8 cellular contexts compared by ENCODE assay signal in the genomic region with DNA sequence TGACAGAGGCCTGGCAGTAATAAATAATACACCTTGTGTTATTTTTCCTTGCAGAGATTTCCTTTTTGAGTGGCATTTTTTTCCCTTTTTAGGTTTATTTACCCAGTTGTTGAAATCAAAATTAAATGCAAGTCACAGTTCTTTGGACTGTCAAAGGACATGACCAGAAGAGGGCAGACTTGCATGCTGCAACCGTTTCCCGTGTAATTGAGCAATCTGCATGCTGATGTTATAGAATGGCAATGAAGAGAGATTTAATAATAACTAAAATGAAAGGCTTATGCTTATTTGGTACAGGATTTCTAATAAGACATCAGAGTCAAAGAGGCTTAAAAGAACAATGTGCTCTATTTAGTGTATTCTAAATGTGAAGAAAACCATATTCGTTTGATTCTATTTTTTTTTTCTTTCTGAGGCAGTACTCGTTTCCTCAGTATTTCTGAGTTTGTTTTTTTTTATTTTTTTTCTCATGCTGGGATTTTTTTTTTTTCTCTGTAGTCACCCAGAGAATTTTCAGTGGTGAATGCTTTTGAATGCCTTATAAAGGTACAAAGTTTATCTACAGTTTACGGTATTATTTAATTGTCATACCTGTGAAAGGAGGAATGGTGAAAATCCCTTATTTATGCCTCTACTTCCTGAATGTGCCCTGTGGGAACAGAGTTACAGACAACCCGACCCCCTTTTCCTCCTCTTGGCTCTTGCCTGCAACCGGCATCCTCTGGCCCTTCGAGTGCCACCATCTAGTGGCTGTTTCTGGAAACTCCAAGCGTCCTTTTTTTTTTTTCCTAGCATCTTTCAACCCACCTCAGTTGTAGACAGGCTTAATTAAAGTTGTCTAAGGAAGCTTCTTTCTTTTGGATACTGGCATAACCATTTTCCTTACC.
A peak's percentile ranks its signal among the peaks of the same experiment; 100 is the strongest.
DNase-seq lines count a peak whose midpoint lies in the region; ATAC-seq and TF ChIP-seq lines count a peak whose summit lies in the region.

No MANE protein-coding gene starts in this region.

- ATAC-seq in GM18502 (IDR thresholded peaks at IDR 0.05; ENCODE audit: poor library complexity, unreplicated experiment) (peak; percentile 72), HG03064 (IDR thresholded peaks at IDR 0.05; ENCODE audit: low read depth, unreplicated experiment) (peak; percentile 74), HG03469 (IDR thresholded peaks at IDR 0.05; ENCODE audit: unreplicated experiment) (no peak)

- 0 out of 2 replicates have a peak, but pooled peaks cover 1% of the 10 kb centered on the region for H3K27me3 ChIP-seq in BJ (ENCODE audit: control insufficient read depth, insufficient read depth, low read length)

- H3K4me3 ChIP-seq in BJ (ENCODE audit: low read depth, low read length), result no peak overlapping the region

- DNase-seq in BJ (ENCODE audit: low read depth) (no peak), NCI-H460 (ENCODE audit: extremely low read depth, low read depth) (peak; percentile 72), amniotic stem cell (lab: John Stamatoyannopoulos, UW) (peak; percentile 47), hypothalamus (lab: John Stamatoyannopoulos, UW) (peak in 37 of 51 donors; percentile 1 to 82 (median 32)), smooth muscle cell of the brain vasculature (ENCODE audit: low read depth, low spot score) (peak; percentile 0)

- POLR2A ChIA-PET in BJ (lab: Charles Lee), result no interaction called here

- CTCF ChIA-PET in BJ (lab: Yijun Ruan, JAX), result interaction anchor here (0.6 to 1.2 kb wide), 4 partner anchors 24 to 308 kb away, joined by 3 to 5 read pairs (median 4); no protein-coding TSS in a partner anchor

- TF ChIP-seq CTCF in BJ (IDR thresholded peaks at IDR 0.05; ENCODE audit: insufficient read depth, low read depth, low read length), result peak; percentile 88

- H3K36me3 ChIP-seq in BJ (ENCODE audit: control insufficient read depth, insufficient read depth, low read length), result no peaks in the 10 kb centered on the region
